8 cellular contexts compared by ENCODE assay signal in the genomic region with DNA sequence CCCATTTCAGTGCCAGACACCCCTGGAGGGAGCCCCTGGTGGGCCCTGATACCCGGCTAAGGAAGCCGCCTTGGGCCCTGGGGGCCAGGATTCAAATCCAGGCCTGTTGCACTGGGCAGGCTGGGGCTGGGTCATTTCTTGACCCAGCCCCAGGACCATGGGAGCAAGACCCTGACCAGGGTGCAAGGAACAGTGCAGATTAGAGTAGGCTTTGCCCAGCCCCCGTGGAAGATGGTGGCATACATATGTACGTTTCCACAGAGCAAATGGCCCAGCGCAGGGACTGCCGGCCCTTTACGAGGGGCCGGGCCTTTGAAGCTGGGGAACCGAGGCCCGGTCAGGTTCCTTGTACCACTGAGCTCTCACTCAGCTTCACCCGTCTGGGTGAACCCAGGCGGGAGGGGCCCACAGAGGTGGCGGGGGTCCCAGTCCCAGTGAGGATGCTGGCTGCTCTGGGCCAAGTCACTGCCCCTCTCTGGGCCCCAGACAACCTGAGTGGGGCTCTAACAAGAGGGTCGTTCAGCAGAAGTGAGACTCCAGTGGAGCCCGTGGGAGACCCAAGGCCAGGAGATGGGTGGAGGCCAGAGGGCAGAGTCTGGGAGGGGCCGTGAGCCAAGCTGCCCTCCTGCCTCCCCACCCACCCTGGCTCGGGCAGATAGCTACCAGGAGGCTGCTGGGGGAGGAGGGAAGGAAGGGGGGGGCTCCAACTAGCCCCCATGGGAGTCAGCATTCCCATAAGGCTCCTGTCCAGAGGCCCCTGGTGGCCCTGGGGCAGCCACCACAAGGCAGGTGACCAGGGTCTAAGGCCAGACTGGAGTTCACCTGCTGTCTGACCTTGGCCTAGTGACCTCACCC. TPM values are rescaled to one million over a fixed set of nuclear protein-coding genes. Genes with fewer than 3 reads are reported as not detected.
DNase-seq lines count a peak whose midpoint lies in the region; ATAC-seq and TF ChIP-seq lines count a peak whose summit lies in the region.

No MANE protein-coding gene starts in this region.

- POLR2A ChIA-PET in activated CD8-positive, alpha-beta T cell treated with anti-CD3 and anti-CD28 coated beads, Interleukin-2, amount 10 ng/mL, durations not matched to agents 7 days and 5 days (lab: Charles Lee) = interaction anchor here (1.8 to 2.6 kb wide), 2 partner anchors 36 to 47 kb away, joined by 5 to 9 read pairs; a partner anchor contains a TSS

- ATAC-seq in activated CD8-positive, alpha-beta T cell treated with anti-CD3 and anti-CD28 coated beads, Interleukin-2, amount 10 ng/mL, durations not matched to agents 7 days and 5 days = no peak
- ATAC-seq in gastroesophageal sphincter (no peak), HG03175 (IDR thresholded peaks at IDR 0.05; ENCODE audit: unreplicated experiment) (no peak), GM18909 (IDR thresholded peaks at IDR 0.05; ENCODE audit: poor library complexity, unreplicated experiment) (no peak)

- H3K36me3 ChIP-seq in gastroesophageal sphincter = peaks cover 0 to 55% of the 10 kb centered on the region in 2 donors

- no peak for TF ChIP-seq EP300 in gastroesophageal sphincter (IDR thresholded peaks at IDR 0.05)

- CTCF ChIA-PET in activated CD8-positive, alpha-beta T cell treated with anti-CD3 and anti-CD28 coated beads, Interleukin-2, amount 10 ng/mL, durations not matched to agents 7 days and 5 days (lab: Charles Lee) = no interaction called here

- no peak for DNase-seq in activated CD8-positive, alpha-beta T cell treated with anti-CD3 and anti-CD28 coated beads, Interleukin-2, amount 10 ng/mL, durations not matched to agents 7 days and 5 days
- DNase-seq in NCI-H774 (lab: John Stamatoyannopoulos, UW) (no peak), GM10266 (ENCODE audit: extremely low spot score) (no peak)

- TF ChIP-seq CTCF in GM12875 (IDR thresholded peaks at IDR 0.05; ENCODE audit: borderline replicate concordance, insufficient read depth, low read depth, low read length) (no peak), gastroesophageal sphincter (IDR thresholded peaks at IDR 0.05) (no peak), GM10266 (IDR thresholded peaks at IDR 0.05; ENCODE audit: control insufficient read depth, insufficient read depth, low read depth, missing control alignments) (no peak)

- peaks cover 49% of the 10 kb centered on the region for H3K4me1 Mint-ChIP-seq in activated CD8-positive, alpha-beta T cell treated with anti-CD3 and anti-CD28 coated beads, Interleukin-2, amount 10 ng/mL, durations not matched to agents 7 days and 5 days (ENCODE audit: low read depth)

- H3K27me3 Mint-ChIP-seq in activated CD8-positive, alpha-beta T cell treated with anti-CD3 and anti-CD28 coated beads, Interleukin-2, amount 10 ng/mL, durations not matched to agents 7 days and 5 days (ENCODE audit: low read depth) = no peaks in the 10 kb centered on the region

- 76% methylated on average over 4 of the region's 17 CpGs; no CpG with 5 or more reads in 1 of the 2 donors for WGBS in gastroesophageal sphincter (ENCODE audit: low coverage in 1 of 2), 2 donors

- H3K4me3 ChIP-seq in GM12875 (ENCODE audit: low read depth, low read length) (peak overlapping the region; percentile 96), gastroesophageal sphincter (peak overlapping the region; percentile 93 to 100), skin epidermis (peak overlapping the region in 6 of 7 experiments; percentile 78 to 98 (median 88))

- no peak overlapping the region for H3K27ac Mint-ChIP-seq in activated CD8-positive, alpha-beta T cell treated with anti-CD3 and anti-CD28 coated beads, Interleukin-2, amount 10 ng/mL, durations not matched to agents 7 days and 5 days

- TF ChIP-seq POLR2A in gastroesophageal sphincter (IDR thresholded peaks at IDR 0.05) = no peak

- peaks cover 9 to 84% (median 71%) of the 10 kb centered on the region in 3 donors for H3K4me1 ChIP-seq in gastroesophageal sphincter

- H3K4me3 Mint-ChIP-seq in activated CD8-positive, alpha-beta T cell treated with anti-CD3 and anti-CD28 coated beads, Interleukin-2, amount 10 ng/mL, durations not matched to agents 7 days and 5 days = peak overlapping the region; percentile 85

- H3K27me3 ChIP-seq in gastroesophageal sphincter = no peaks in the 10 kb centered on the region

- H3K9me3 ChIP-seq in gastroesophageal sphincter = no peaks in the 10 kb centered on the region

- H3K9me3 Mint-ChIP-seq in activated CD8-positive, alpha-beta T cell treated with anti-CD3 and anti-CD28 coated beads, Interleukin-2, amount 10 ng/mL, durations not matched to agents 7 days and 5 days (ENCODE audit: insufficient read depth) = no peaks in the 10 kb centered on the region

- peaks cover 25% of the 10 kb centered on the region for H3K36me3 Mint-ChIP-seq in activated CD8-positive, alpha-beta T cell treated with anti-CD3 and anti-CD28 coated beads, Interleukin-2, amount 10 ng/mL, durations not matched to agents 7 days and 5 days (ENCODE audit: low read depth)

- peak overlapping the region; percentile 95 to 100 (median 99) for H3K27ac ChIP-seq in gastroesophageal sphincter
- H3K27ac ChIP-seq in skin epidermis = peak overlapping the region in 18 of 21 experiments; percentile 34 to 98 (median 94)

RNA-seq across cellular contexts. Expression of a gene that starts 2.7 kb away (rescaled TPM):
- 100 to 1,000 TPM; 332 to 348 TPM for total RNA-seq in activated CD8-positive, alpha-beta T cell treated with anti-CD3 and anti-CD28 coated beads, Interleukin-2, amount 10 ng/mL, durations not matched to agents 7 days and 5 days
- total RNA-seq in gastroesophageal sphincter = 100 to 1,000 TPM in 3 of 4 donors, 10 to 100 TPM in 1; 98.4 to 195 (median 173) TPM

RNA-seq across cellular contexts. Expression of a gene that starts 32.8 kb away (rescaled TPM):
- total RNA-seq in activated CD8-positive, alpha-beta T cell treated with anti-CD3 and anti-CD28 coated beads, Interleukin-2, amount 10 ng/mL, durations not matched to agents 7 days and 5 days = 10 to 100 TPM; 48.2 to 53.4 TPM
- total RNA-seq in gastroesophageal sphincter = 100 to 1,000 TPM in 1 of 4 donors, 10 to 100 TPM in 3; 44.0 to 125 (median 59.9) TPM

RNA-seq across cellular contexts. Expression of a gene that starts 47.8 kb away (rescaled TPM):
- total RNA-seq in activated CD8-positive, alpha-beta T cell treated with anti-CD3 and anti-CD28 coated beads, Interleukin-2, amount 10 ng/mL, durations not matched to agents 7 days and 5 days = 100 to 1,000 TPM; 235 to 240 TPM
- 10 to 100 TPM; 29.0 to 69.9 (median 38.6) TPM for total RNA-seq in gastroesophageal sphincter

RNA-seq across cellular contexts. Expression of a gene that starts 48.4 kb away (rescaled TPM):
- 1 to 10 TPM; 8.7 to 9.5 TPM for total RNA-seq in activated CD8-positive, alpha-beta T cell treated with anti-CD3 and anti-CD28 coated beads, Interleukin-2, amount 10 ng/mL, durations not matched to agents 7 days and 5 days
- 10 to 100 TPM in 1 of 4 donors, 1 to 10 TPM in 3; 2.4 to 17.3 (median 4.3) TPM for total RNA-seq in gastroesophageal sphincter
